In genomic region chr9:99966720-99967119, GRCh38 we compare ENCODE assay signal across 12 cellular contexts.
DNase-seq lines count a peak whose midpoint lies in the region; ATAC-seq and TF ChIP-seq lines count a peak whose summit lies in the region.
"Had no signal": no experiment of that assay in that cellular context is flagged by ENCODE, and none has a peak within 500 bp of the region (broad histone marks: within the 10 kb centered on the region; RNA-seq: fewer than 3 reads in every experiment).

No MANE protein-coding gene starts in this region.

- TF ChIP-seq CTCF in left lung (IDR thresholded peaks at IDR 0.05), result no peak

- peaks cover 0 to 34% of the 10 kb centered on the region in 2 donors for H3K36me3 ChIP-seq in left lung

- no peaks in the 10 kb centered on the region for H3K4me1 ChIP-seq in left lung
- H3K4me1 ChIP-seq: right atrium auricular region had no signal

- no peaks in the 10 kb centered on the region for H3K27me3 ChIP-seq in left lung
- H3K27me3 ChIP-seq: right atrium auricular region had no signal

- ATAC-seq in left lung, result peak; percentile 71

- no peaks in the 10 kb centered on the region for H3K9me3 ChIP-seq in left lung
- H3K9me3 ChIP-seq: right atrium auricular region, thoracic aorta had no signal

- DNase-seq in EL, result peak; percentile 55
- peak; percentile 61 for DNase-seq in NCI-H226
- peak; percentile 54 to 80 for DNase-seq in dermis microvascular lymphatic vessel endothelial cell (ENCODE audit: low read depth in 2 of 2)
- DNase-seq in left lung, result no peak
- DNase-seq in cerebellar cortex (ENCODE audit: low spot score), result no peak
- no peak for DNase-seq in activated CD4-positive, CD25-positive, alpha-beta regulatory T cell (lab: John Stamatoyannopoulos, UW)
- no peak for DNase-seq in activated CD4-positive, alpha-beta T cell treated with anti-CD3 and anti-CD28 coated beads, Interleukin-2, amount 50 U/mL, for 1 hour
- DNase-seq in inferior parietal cortex (ENCODE audit: extremely low spot score), result no peak
- DNase-seq: NCI-H1930 had no signal

- intact Hi-C loops in left lung (cut with DNase I), result no loop called here

- H3K4me3 ChIP-seq in left lung, result no peak overlapping the region
- H3K4me3 ChIP-seq: right atrium auricular region, thoracic aorta had no signal

- H3K27ac ChIP-seq in left lung, result no peak overlapping the region
- H3K27ac ChIP-seq: C4-2B, right atrium auricular region, thoracic aorta had no signal

Comparison
In these comparisons a context has a peak if more than half of its experiments do, and no peak if none do; other contexts are left out.
1. DNase-seq: peak in EL (single experiment), NCI-H226 (single experiment) and dermis microvascular lymphatic vessel endothelial cell (2 of 2); none in left lung (0 of 2), cerebellar cortex (single experiment), activated CD4-positive, CD25-positive, alpha-beta regulatory T cell (0 of 4), activated CD4-positive, alpha-beta T cell treated with anti-CD3 and anti-CD28 coated beads, Interleukin-2, amount 50 U/mL, for 1 hour (single experiment) and inferior parietal cortex (single experiment).